10 cellular contexts compared by ENCODE assay signal in the genomic region with DNA sequence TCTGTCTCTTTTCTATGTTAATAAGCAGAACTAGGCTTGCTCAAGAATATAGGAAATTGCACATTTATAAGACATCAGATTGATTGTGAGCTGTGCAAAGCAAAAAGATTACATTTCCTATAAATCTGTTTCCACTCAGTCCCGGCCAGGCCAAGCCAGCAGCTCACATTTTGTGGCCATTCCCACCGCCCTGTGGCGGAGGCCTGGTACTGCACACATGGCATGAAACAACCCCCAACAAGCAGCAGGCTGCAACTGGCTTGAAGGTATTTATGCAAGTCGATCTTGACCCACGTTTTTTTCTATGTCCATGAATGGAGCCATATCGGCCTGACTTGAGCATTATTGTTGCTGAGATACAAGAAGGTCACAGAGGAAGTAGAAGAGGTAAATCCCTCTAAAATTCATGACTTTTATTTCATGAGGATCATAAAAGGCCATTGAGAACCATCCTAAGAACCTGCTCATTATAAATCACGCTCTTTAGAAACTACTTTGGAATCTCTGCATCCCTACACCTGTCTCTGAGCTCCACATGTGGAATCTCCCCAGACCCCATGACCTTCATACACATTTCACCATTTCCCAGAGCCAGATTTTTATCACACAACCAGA.
A peak's percentile ranks its signal among the peaks of the same experiment; 100 is the strongest.
DNase-seq lines count a peak whose midpoint lies in the region; ATAC-seq, FAIRE-seq and TF ChIP-seq lines count a peak whose summit lies in the region.
"Had no signal": no experiment of that assay in that cellular context is flagged by ENCODE, and none has a peak within 500 bp of the region (broad histone marks: within the 10 kb centered on the region; RNA-seq: fewer than 3 reads in every experiment).

No MANE protein-coding gene starts in this region.

- peaks cover 3% of the 10 kb centered on the region for H3K9me3 Mint-ChIP-seq in stimulated activated memory B cell treated with anti-CD40 and anti-IgM and Interleukin-4, amounts not matched to agents 10 μg/mL and 1 μg/mL and 100 μg/mL, for 72 hours
- H3K9me3 Mint-ChIP-seq: central memory CD8-positive, alpha-beta T cell had no signal

- H3K27me3 Mint-ChIP-seq in stimulated activated memory B cell treated with anti-CD40 and anti-IgM and Interleukin-4, amounts not matched to agents 10 μg/mL and 1 μg/mL and 100 μg/mL, for 72 hours, result peaks cover 29% of the 10 kb centered on the region

- ATAC-seq in HG02588 (IDR thresholded peaks at IDR 0.05; ENCODE audit: unreplicated experiment), result peak; percentile 64
- ATAC-seq in stimulated activated memory B cell treated with anti-CD40 and anti-IgM and Interleukin-4, amounts not matched to agents 10 μg/mL and 1 μg/mL and 100 μg/mL, for 72 hours, result no peak

- H3K9ac ChIP-seq in kidney (ENCODE audit: low read length in 2 of 2), result no peak overlapping the region
- H3K9ac ChIP-seq: BLaER1 had no signal

- FAIRE-seq in kidney (lab: Jason Lieb, UNC), result peak; percentile 44

- intact Hi-C loops in kidney (cut with DNase I), result no loop called here

- no peak overlapping the region for H3K4me3 Mint-ChIP-seq in stimulated activated memory B cell treated with anti-CD40 and anti-IgM and Interleukin-4, amounts not matched to agents 10 μg/mL and 1 μg/mL and 100 μg/mL, for 72 hours
- H3K4me3 Mint-ChIP-seq: central memory CD8-positive, alpha-beta T cell had no signal

- H3K27ac Mint-ChIP-seq in stimulated activated memory B cell treated with anti-CD40 and anti-IgM and Interleukin-4, amounts not matched to agents 10 μg/mL and 1 μg/mL and 100 μg/mL, for 72 hours, result no peak overlapping the region

- DNase-seq in DMS 273 (lab: John Stamatoyannopoulos, UW; ENCODE audit: unreplicated experiment) (peak; percentile 86), DMS 273 treated with DMSO at 0.1 percent for 48 hours (lab: John Stamatoyannopoulos, UW) (no peak), RKO (ENCODE audit: low spot score) (peak; percentile 74), cardiac fibroblast (ENCODE audit: low read depth in 2 of 2) (peak; percentile 77), kidney (peak; percentile 75)
- peak; percentile 16 to 19 for DNase-seq in stimulated activated CD4-positive, alpha-beta T cell treated with anti-CD3 and anti-CD28 coated beads, Interleukin-2, amount 100 ng/mL, for 48 hours

- H3K36me3 ChIP-seq in kidney (ENCODE audit: control insufficient read depth in 1 of 2, insufficient read depth in 2 of 2, low read length in 2 of 2), result no peaks in the 10 kb centered on the region
- H3K36me3 ChIP-seq: BLaER1 had no signal

- H3K4me3 ChIP-seq in cardiac fibroblast (replicated peaks in 1 of 2; ENCODE audit: low read depth in 2 of 2, low read length in 2 of 2) (no peak overlapping the region), kidney (ENCODE audit: low read length in 2 of 2) (no peak overlapping the region)
- H3K4me3 ChIP-seq: BLaER1 had no signal

- no peaks in the 10 kb centered on the region for H3K36me3 Mint-ChIP-seq in stimulated activated memory B cell treated with anti-CD40 and anti-IgM and Interleukin-4, amounts not matched to agents 10 μg/mL and 1 μg/mL and 100 μg/mL, for 72 hours

- TF ChIP-seq CTCF in cardiac fibroblast (IDR thresholded peaks at IDR 0.05; ENCODE audit: low read depth, low read length) (peak; percentile 96), kidney (IDR thresholded peaks at IDR 0.05; ENCODE audit: borderline replicate concordance, extremely low read depth, insufficient read depth) (peak; percentile 84)

- no peaks in the 10 kb centered on the region for H3K4me1 Mint-ChIP-seq in stimulated activated memory B cell treated with anti-CD40 and anti-IgM and Interleukin-4, amounts not matched to agents 10 μg/mL and 1 μg/mL and 100 μg/mL, for 72 hours
- H3K4me1 Mint-ChIP-seq: central memory CD8-positive, alpha-beta T cell had no signal

- no peaks in the 10 kb centered on the region for H3K4me1 ChIP-seq in kidney (ENCODE audit: control insufficient read depth in 1 of 2, insufficient read depth in 1 of 2, low read depth in 1 of 2, low read length in 2 of 2)

- H3K9me3 ChIP-seq in kidney (ENCODE audit: control insufficient read depth in 1 of 2, low read length in 2 of 2), result no peaks in the 10 kb centered on the region
- H3K9me3 ChIP-seq: BLaER1 had no signal

- no peak overlapping the region for H3K27ac ChIP-seq in kidney (ENCODE audit: low read depth in 2 of 2, low read length in 2 of 2)
- H3K27ac ChIP-seq: BLaER1 had no signal
